8 cellular contexts compared by ENCODE assay signal in genomic region chr16:89909777-89910716, GRCh38. TPM values are rescaled to one million over a fixed set of nuclear protein-coding genes. Genes with fewer than 3 reads are reported as not detected.
A peak's percentile ranks its signal among the peaks of the same experiment; 100 is the strongest.
DNase-seq lines count a peak whose midpoint lies in the region; ATAC-seq and TF ChIP-seq lines count a peak whose summit lies in the region.

No MANE protein-coding gene starts in this region.

- H3K27ac Mint-ChIP-seq in CD14-positive monocyte: peak overlapping the region in 2 of 7 donors; percentile 38 to 61
- H3K27ac Mint-ChIP-seq in activated T-helper 2 cell treated with anti-CD3 and anti-CD28 coated beads, Interferon-gamma antibody, Interleukin-2, Interleukin-4, amounts not matched to agents 10 μg/mL and 5 μg/mL and 100 μg/mL, durations not matched to agents 14 hours and 24 hours and 36 hours: no peak overlapping the region

- H3F3A ChIP-seq in neural cell (ENCODE audit: insufficient read depth, low read length, poor library complexity, severe bottlenecking): no peaks in the 10 kb centered on the region

- DNase-seq in CD14-positive monocyte (ENCODE audit: low spot score) (peak; percentile 77), HFF-Myc (ENCODE audit: extremely low read depth, low read depth) (no peak), RPMI7951 (ENCODE audit: low read depth) (peak; percentile 42), fibroblast of pulmonary artery (ENCODE audit: low read depth) (peak; percentile 74), thoracic aorta (ENCODE audit: low spot score) (no peak)
- DNase-seq in activated T-helper 2 cell treated with anti-CD3 and anti-CD28 coated beads, Interferon-gamma antibody, Interleukin-2, Interleukin-4, amounts not matched to agents 10 μg/mL and 5 μg/mL and 100 μg/mL, durations not matched to agents 14 hours and 24 hours and 36 hours (ENCODE audit: low spot score): peak; percentile 60

- no peak overlapping the region for H3K4me3 Mint-ChIP-seq in CD14-positive monocyte
- H3K4me3 Mint-ChIP-seq in activated T-helper 2 cell treated with anti-CD3 and anti-CD28 coated beads, Interferon-gamma antibody, Interleukin-2, Interleukin-4, amounts not matched to agents 10 μg/mL and 5 μg/mL and 100 μg/mL, durations not matched to agents 14 hours and 24 hours and 36 hours (ENCODE audit: low read depth): no peak overlapping the region

- no peaks in the 10 kb centered on the region for H3K9me3 ChIP-seq in neural cell (ENCODE audit: low read length)
- no peaks in the 10 kb centered on the region for H3K9me3 ChIP-seq in thoracic aorta

- no peak overlapping the region for H3K9ac ChIP-seq in neural cell (ENCODE audit: low read length)

- H3K4me1 Mint-ChIP-seq in CD14-positive monocyte: peaks cover 7% of the 10 kb centered on the region
- H3K4me1 Mint-ChIP-seq in activated T-helper 2 cell treated with anti-CD3 and anti-CD28 coated beads, Interferon-gamma antibody, Interleukin-2, Interleukin-4, amounts not matched to agents 10 μg/mL and 5 μg/mL and 100 μg/mL, durations not matched to agents 14 hours and 24 hours and 36 hours (ENCODE audit: low read depth): no peaks in the 10 kb centered on the region

- no peaks in the 10 kb centered on the region for H3K4me1 ChIP-seq in thoracic aorta (ENCODE audit: control insufficient read depth in 1 of 2, low read depth in 2 of 2)

- no peaks in the 10 kb centered on the region for H3K36me3 ChIP-seq in neural cell (ENCODE audit: insufficient read depth, low read length)
- H3K36me3 ChIP-seq in thoracic aorta: peaks cover 39% of the 10 kb centered on the region

- H3K4me2 ChIP-seq in neural cell (ENCODE audit: low read length): no peak overlapping the region

- H3K9me2 ChIP-seq in neural cell (ENCODE audit: insufficient read depth, low read length): no peaks in the 10 kb centered on the region

- H3K27me3 ChIP-seq in neural cell (ENCODE audit: insufficient read depth, low read depth, low read length): no peaks in the 10 kb centered on the region
- H3K27me3 ChIP-seq in thoracic aorta (replicated peaks; ENCODE audit: insufficient read depth): no peaks in the 10 kb centered on the region

- H3K27ac ChIP-seq in neural cell (ENCODE audit: low read length) (no peak overlapping the region), thoracic aorta (no peak overlapping the region)

- no peak for TF ChIP-seq EP300 in neural cell (conservative IDR thresholded peaks at IDR 0.05; ENCODE audit: poor library complexity, severe bottlenecking)

- H3K4me3 ChIP-seq in HFF-Myc (replicated peaks; ENCODE audit: low read depth, low read length) (no peak overlapping the region), fibroblast of pulmonary artery (replicated peaks; ENCODE audit: low read depth, low read length) (no peak overlapping the region), neural cell (ENCODE audit: low read length) (no peak overlapping the region), thoracic aorta (no peak overlapping the region)

- TF ChIP-seq CTCF in CD14-positive monocyte (IDR thresholded peaks at IDR 0.05) (peak; percentile 92), HFF-Myc (IDR thresholded peaks at IDR 0.05; ENCODE audit: low read depth, low read length, missing control alignments) (peak; percentile 92), fibroblast of pulmonary artery (IDR thresholded peaks at IDR 0.05; ENCODE audit: low read length, missing control alignments) (peak; percentile 87), neural cell (IDR thresholded peaks at IDR 0.05; ENCODE audit: poor library complexity, severe bottlenecking) (peak; percentile 68), thoracic aorta (IDR thresholded peaks at IDR 0.05) (peak; percentile 76)

- H3K9me3 Mint-ChIP-seq in CD14-positive monocyte: peaks cover 1 to 11% (median 3%) of the 10 kb centered on the region in 7 donors
- no peaks in the 10 kb centered on the region for H3K9me3 Mint-ChIP-seq in activated T-helper 2 cell treated with anti-CD3 and anti-CD28 coated beads, Interferon-gamma antibody, Interleukin-2, Interleukin-4, amounts not matched to agents 10 μg/mL and 5 μg/mL and 100 μg/mL, durations not matched to agents 14 hours and 24 hours and 36 hours

- H3K79me2 ChIP-seq in neural cell (replicated peaks; ENCODE audit: insufficient read depth, low read length): no peaks in the 10 kb centered on the region

- H4K20me1 ChIP-seq in neural cell (ENCODE audit: insufficient read depth): no peaks in the 10 kb centered on the region

- TF ChIP-seq RAD21 in neural cell (conservative IDR thresholded peaks at IDR 0.05): peak; percentile 31

- peaks cover 0 to 2% (median 0%) of the 10 kb centered on the region in 3 donors for H3K27me3 Mint-ChIP-seq in CD14-positive monocyte (ENCODE audit: low read depth in 3 of 3)
- no peaks in the 10 kb centered on the region for H3K27me3 Mint-ChIP-seq in activated T-helper 2 cell treated with anti-CD3 and anti-CD28 coated beads, Interferon-gamma antibody, Interleukin-2, Interleukin-4, amounts not matched to agents 10 μg/mL and 5 μg/mL and 100 μg/mL, durations not matched to agents 14 hours and 24 hours and 36 hours (ENCODE audit: low read depth)

- no peak overlapping the region for H2AFZ ChIP-seq in neural cell (ENCODE audit: low read depth, low read length)

- ATAC-seq in thoracic aorta (ENCODE audit: insufficient number of reproducible peaks, low FRiP score, low read depth) (no peak), GM21529 (IDR thresholded peaks at IDR 0.05; ENCODE audit: unreplicated experiment) (no peak)

- peaks cover 39 to 64% of the 10 kb centered on the region in 2 donors for H3K36me3 Mint-ChIP-seq in CD14-positive monocyte
- peaks cover 66% of the 10 kb centered on the region for H3K36me3 Mint-ChIP-seq in activated T-helper 2 cell treated with anti-CD3 and anti-CD28 coated beads, Interferon-gamma antibody, Interleukin-2, Interleukin-4, amounts not matched to agents 10 μg/mL and 5 μg/mL and 100 μg/mL, durations not matched to agents 14 hours and 24 hours and 36 hours (ENCODE audit: low read depth)

- intact Hi-C loops in CD14-positive monocyte (cut with micrococcal nuclease): no loop called here
- intact Hi-C loops in activated T-helper 2 cell treated with anti-CD3 and anti-CD28 coated beads, Interferon-gamma antibody, Interleukin-2, Interleukin-4, amounts not matched to agents 10 μg/mL and 5 μg/mL and 100 μg/mL, durations not matched to agents 14 hours and 24 hours and 36 hours (cut with micrococcal nuclease): loop anchor here (1.0 kb wide), 1 partner anchor 46 kb away; no protein-coding TSS in a partner anchor

TF ChIP-seq in neural cell, 6 proteins besides CTCF, POLR2A, EP300 and RAD21:
- no peak for TF ChIP-seq POLR2AphosphoS5 (IDR thresholded peaks at IDR 0.05)
- peak; percentile 51 for TF ChIP-seq SMC3 (conservative IDR thresholded peaks at IDR 0.05; ENCODE audit: poor library complexity)

RNA-seq across cellular contexts. Expression of gene MC1R, which starts 8.6 kb away (rescaled TPM):
- under 1 TPM in 1 of 2 donors, not detected in 1; 0.21 TPM for polyA plus RNA-seq in CD14-positive monocyte
- 2.0 and 2.8 TPM in 2 replicates for total RNA-seq in RPMI7951 (2014; rRNA removed; shearing (Covaris generic))
- total RNA-seq in activated T-helper 2 cell treated with anti-CD3 and anti-CD28 coated beads, Interferon-gamma antibody, Interleukin-2, Interleukin-4, amounts not matched to agents 10 μg/mL and 5 μg/mL and 100 μg/mL, durations not matched to agents 14 hours and 24 hours and 36 hours: 5.8 and 6.2 TPM in 2 replicates
- 21.3 and 27.6 TPM in 2 replicates for polyA plus RNA-seq in neural cell
- polyA minus RNA-seq in neural cell: 9.3 and 10.3 TPM in 2 replicates
- 10 to 100 TPM; 13.1 to 19.3 TPM for total RNA-seq in thoracic aorta

RNA-seq across cellular contexts. Expression of gene TUBB3, which starts 13.1 kb away (rescaled TPM):
- polyA plus RNA-seq in CD14-positive monocyte: not detected
- total RNA-seq in RPMI7951 (2014; rRNA removed; shearing (Covaris generic)): 229 and 237 TPM in 2 replicates
- total RNA-seq in activated T-helper 2 cell treated with anti-CD3 and anti-CD28 coated beads, Interferon-gamma antibody, Interleukin-2, Interleukin-4, amounts not matched to agents 10 μg/mL and 5 μg/mL and 100 μg/mL, durations not matched to agents 14 hours and 24 hours and 36 hours: 2.9 and 3.7 TPM in 2 replicates
- 2,442 and 2,885 TPM in 2 replicates for polyA plus RNA-seq in neural cell
- 1,854 and 2,133 TPM in 2 replicates for polyA minus RNA-seq in neural cell
- 10 to 100 TPM in 1 of 2 donors, 1 to 10 TPM in 1; 4.2 to 18.0 TPM for total RNA-seq in thoracic aorta

RNA-seq across cellular contexts. Expression of gene TCF25, which starts 36.7 kb away (rescaled TPM):
- 100 to 1,000 TPM in 1 of 2 donors, 10 to 100 TPM in 1; 98.0 to 114 TPM for polyA plus RNA-seq in CD14-positive monocyte
- total RNA-seq in RPMI7951 (2014; rRNA removed; shearing (Covaris generic)): 72.9 and 93.7 TPM in 2 replicates
- total RNA-seq in activated T-helper 2 cell treated with anti-CD3 and anti-CD28 coated beads, Interferon-gamma antibody, Interleukin-2, Interleukin-4, amounts not matched to agents 10 μg/mL and 5 μg/mL and 100 μg/mL, durations not matched to agents 14 hours and 24 hours and 36 hours: 211 and 213 TPM in 2 replicates
- 200 and 240 TPM in 2 replicates for polyA plus RNA-seq in neural cell
- 172 and 202 TPM in 2 replicates for polyA minus RNA-seq in neural cell
- 100 to 1,000 TPM; 166 to 247 TPM for total RNA-seq in thoracic aorta

RNA-seq across cellular contexts. Expression of gene DEF8, which starts 38.5 kb away (rescaled TPM):
- polyA plus RNA-seq in CD14-positive monocyte: 10 to 100 TPM; 63.7 to 83.7 TPM
- total RNA-seq in RPMI7951 (2014; rRNA removed; shearing (Covaris generic)): 97.2 and 143 TPM in 2 replicates
- total RNA-seq in activated T-helper 2 cell treated with anti-CD3 and anti-CD28 coated beads, Interferon-gamma antibody, Interleukin-2, Interleukin-4, amounts not matched to agents 10 μg/mL and 5 μg/mL and 100 μg/mL, durations not matched to agents 14 hours and 24 hours and 36 hours: 31.5 and 42.3 TPM in 2 replicates
- polyA plus RNA-seq in neural cell: 212 and 213 TPM in 2 replicates
- 103 and 113 TPM in 2 replicates for polyA minus RNA-seq in neural cell
- 100 to 1,000 TPM in 1 of 2 donors, 10 to 100 TPM in 1; 77.8 to 185 TPM for total RNA-seq in thoracic aorta

Comparison
In these comparisons a context has a peak if more than half of its experiments do, and no peak if none do; other contexts are left out.
1. DNase-seq: peak in CD14-positive monocyte (single experiment), RPMI7951 (single experiment), activated T-helper 2 cell treated with anti-CD3 and anti-CD28 coated beads, Interferon-gamma antibody, Interleukin-2, Interleukin-4, amounts not matched to agents 10 μg/mL and 5 μg/mL and 100 μg/mL, durations not matched to agents 14 hours and 24 hours and 36 hours (single experiment) and fibroblast of pulmonary artery (single experiment); none in HFF-Myc (single experiment) and thoracic aorta (single experiment).
2. RNA of gene TUBB3, which starts 13.1 kb away (total RNA-seq): 229 to 237 TPM in RPMI7951; 4.2 to 18.0 TPM in thoracic aorta and 2.9 to 3.7 TPM in activated T-helper 2 cell treated with anti-CD3 and anti-CD28 coated beads, Interferon-gamma antibody, Interleukin-2, Interleukin-4, amounts not matched to agents 10 μg/mL and 5 μg/mL and 100 μg/mL, durations not matched to agents 14 hours and 24 hours and 36 hours; every median in the first group is over 10 times any median in the second.
3. Peak in every context shown above with its lines, with median percentiles within 50 percentile points of each other: CTCF ChIP-seq.